Comparison of ENCODE assay signal across 13 cellular contexts in genomic region chr6:15905488-15906392, GRCh38.
A peak's percentile ranks its signal among the peaks of the same experiment; 100 is the strongest.
DNase-seq lines count a peak whose midpoint lies in the region; ATAC-seq, FAIRE-seq and TF ChIP-seq lines count a peak whose summit lies in the region.
"Had no signal": no experiment of that assay in that cellular context is flagged by ENCODE, and none has a peak within 500 bp of the region (broad histone marks: within the 10 kb centered on the region; RNA-seq: fewer than 3 reads in every experiment).

No MANE protein-coding gene starts in this region.

- H3K36me3 Mint-ChIP-seq in nephron (ENCODE audit: low read depth): no peaks in the 10 kb centered on the region

- ATAC-seq in HG02642 (IDR thresholded peaks at IDR 0.05; ENCODE audit: poor library complexity, unreplicated experiment): no peak
- ATAC-seq: activated CD8-positive, alpha-beta memory T cell treated with anti-CD3 and anti-CD28 coated beads, Interleukin-2, amount 10 ng/mL, durations not matched to agents 7 days and 5 days had no signal

- H3K27ac Mint-ChIP-seq in nephron: peak overlapping the region; percentile 42 to 89 (median 61)
- H3K27ac Mint-ChIP-seq: activated CD8-positive, alpha-beta memory T cell treated with anti-CD3 and anti-CD28 coated beads, Interleukin-2, amount 10 ng/mL, durations not matched to agents 7 days and 5 days had no signal

- no peak for TF ChIP-seq CTCF in SU-DHL-6 (IDR thresholded peaks at IDR 0.05; ENCODE audit: insufficient read depth, low read length, poor library complexity, severe bottlenecking)
- TF ChIP-seq CTCF in nephron (IDR thresholded peaks at IDR 0.05; ENCODE audit: unreplicated experiment in 3 of 3): no peak
- no peak for TF ChIP-seq CTCF in esophagus squamous epithelium (IDR thresholded peaks at IDR 0.05)

- DNase-seq in GM12891 (ENCODE audit: insufficient read length, low spot score) (no peak), Kasumi-1 (lab: John Stamatoyannopoulos, UW) (peak; percentile 66 to 74), islet precursor cell (no peak), esophagus squamous epithelium (lab: John Stamatoyannopoulos, UW) (no peak)
- no peak for DNase-seq in stimulated activated CD4-positive, alpha-beta T cell treated with anti-CD3 and anti-CD28 coated beads, Interleukin-4, amount 100 ng/mL, for 1 hour
- DNase-seq: activated CD8-positive, alpha-beta memory T cell treated with anti-CD3 and anti-CD28 coated beads, Interleukin-2, amount 10 ng/mL, durations not matched to agents 7 days and 5 days; HCEC 1CT; NCI-H2081; occipital lobe had no signal

- H3K4me1 ChIP-seq in esophagus squamous epithelium: peaks cover 12 to 48% (median 21%) of the 10 kb centered on the region in 3 donors

- intact Hi-C loops in esophagus squamous epithelium (cut with DNase I): no loop called here

- H3K4me1 Mint-ChIP-seq in nephron: peaks cover 21% of the 10 kb centered on the region

- H3K4me2 ChIP-seq in SU-DHL-6 (ENCODE audit: low read depth, low read length, poor library complexity, severe bottlenecking): peak overlapping the region; percentile 39

- H4K20me1 ChIP-seq in SU-DHL-6 (ENCODE audit: low read depth, low read length): no peaks in the 10 kb centered on the region

- WGBS in esophagus squamous epithelium, 2 donors: 84 to 85% methylated on average over 5 to 8 of the region's 8 CpGs

- H3K4me3 ChIP-seq in SU-DHL-6 (ENCODE audit: insufficient read depth, low read length, poor library complexity, severe bottlenecking): no peak overlapping the region
- no peak overlapping the region for H3K4me3 ChIP-seq in esophagus squamous epithelium
- H3K4me3 ChIP-seq: thoracic aorta had no signal

- H3K9me3 Mint-ChIP-seq in nephron: peaks cover 4% of the 10 kb centered on the region

- H3K36me3 ChIP-seq in SU-DHL-6 (ENCODE audit: low read length): no peaks in the 10 kb centered on the region
- H3K36me3 ChIP-seq in esophagus squamous epithelium: no peaks in the 10 kb centered on the region
- H3K36me3 ChIP-seq: thoracic aorta had no signal

- peak overlapping the region; percentile 5; the same call in 1 of the 2 replicates for H3K9ac ChIP-seq in SU-DHL-6 (ENCODE audit: low read length)

- H3K27me3 Mint-ChIP-seq in nephron (ENCODE audit: low read depth): peaks cover 5% of the 10 kb centered on the region
- H3K27me3 Mint-ChIP-seq: activated CD8-positive, alpha-beta memory T cell treated with anti-CD3 and anti-CD28 coated beads, Interleukin-2, amount 10 ng/mL, durations not matched to agents 7 days and 5 days had no signal

- no peak for TF ChIP-seq POLR2A in GM12891 (IDR thresholded peaks at IDR 0.05; ENCODE audit: low read depth, low read length)
- TF ChIP-seq POLR2A in esophagus squamous epithelium (IDR thresholded peaks at IDR 0.05): no peak

- FAIRE-seq in GM12891 (lab: Jason Lieb, UNC): peak; percentile 87

- H3K27me3 ChIP-seq in SU-DHL-6 (ENCODE audit: low read length): no peaks in the 10 kb centered on the region
- H3K27me3 ChIP-seq in esophagus squamous epithelium: no peaks in the 10 kb centered on the region

- H3K9me3 ChIP-seq in SU-DHL-6 (ENCODE audit: insufficient read depth, low read length) (no peaks in the 10 kb centered on the region), esophagus squamous epithelium (no peaks in the 10 kb centered on the region)
- H3K9me3 ChIP-seq: thoracic aorta had no signal

- no peaks in the 10 kb centered on the region for H3K79me2 ChIP-seq in SU-DHL-6 (ENCODE audit: insufficient read depth, low read length)

- peaks cover 30% of the 10 kb centered on the region for H3F3A ChIP-seq in SU-DHL-6 (ENCODE audit: insufficient read depth)

- peak overlapping the region in 1 of 3 experiments; percentile 8 for H3K4me3 Mint-ChIP-seq in nephron
- H3K4me3 Mint-ChIP-seq: activated CD8-positive, alpha-beta memory T cell treated with anti-CD3 and anti-CD28 coated beads, Interleukin-2, amount 10 ng/mL, durations not matched to agents 7 days and 5 days had no signal

- H3K9me2 ChIP-seq in SU-DHL-6 (replicated peaks; ENCODE audit: insufficient read depth, low read length): no peaks in the 10 kb centered on the region

- H3K27ac ChIP-seq in SU-DHL-6 (ENCODE audit: low read depth, low read length) (peak overlapping the region; percentile 32), esophagus squamous epithelium (no peak overlapping the region)
- H3K27ac ChIP-seq: thoracic aorta had no signal

- H2AFZ ChIP-seq in SU-DHL-6 (ENCODE audit: low read depth, low read length, severe bottlenecking): peak overlapping the region; percentile 70

TF ChIP-seq in GM12891, 5 proteins besides CTCF, POLR2A, EP300 and RAD21:
- peak; percentile 90 for TF ChIP-seq SPI1 (IDR thresholded peaks at IDR 0.05; ENCODE audit: low read depth, low read length)
- no peak for TF ChIP-seq PAX5 (IDR thresholded peaks at IDR 0.05; ENCODE audit: insufficient read depth, low read length, severe bottlenecking)

Comparison
In these comparisons a context has a peak if more than half of its experiments do, and no peak if none do; other contexts are left out.
1. DNase-seq: peak in Kasumi-1 (2 of 2); none in GM12891 (single experiment), islet precursor cell (single experiment), esophagus squamous epithelium (single experiment) and stimulated activated CD4-positive, alpha-beta T cell treated with anti-CD3 and anti-CD28 coated beads, Interleukin-4, amount 100 ng/mL, for 1 hour (single experiment).